ENCODE assay signal across 18 cellular contexts in the genomic region with DNA sequence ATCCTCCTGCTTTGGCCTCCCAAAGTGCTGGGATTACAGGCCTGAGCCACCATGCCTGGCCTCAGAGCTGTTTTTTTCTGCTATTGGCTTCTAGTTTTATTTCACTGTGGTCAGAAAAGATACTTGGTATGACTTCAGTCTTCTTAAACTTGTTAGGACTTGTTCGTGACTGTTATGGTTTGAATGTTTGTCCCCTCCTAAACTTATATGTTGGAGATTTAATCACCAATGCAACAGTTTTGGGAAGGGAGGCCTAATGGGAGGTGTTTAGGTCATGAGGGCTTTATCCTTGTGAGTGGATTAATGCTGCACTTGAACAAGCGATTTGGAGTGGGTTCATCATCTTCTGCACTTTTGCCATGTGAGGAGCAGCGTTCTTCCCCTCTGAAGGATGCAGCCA. TPM values are rescaled to one million over a fixed set of nuclear protein-coding genes. Genes with fewer than 3 reads are reported as not detected.
DNase-seq lines count a peak whose midpoint lies in the region; ATAC-seq, FAIRE-seq and TF ChIP-seq lines count a peak whose summit lies in the region.
"Had no signal": no experiment of that assay in that cellular context is flagged by ENCODE, and none has a peak within 500 bp of the region (broad histone marks: within the 10 kb centered on the region; RNA-seq: fewer than 3 reads in every experiment).

No MANE protein-coding gene starts in this region.

- ATAC-seq in K562 (no peak), GM19351 (IDR thresholded peaks at IDR 0.05; ENCODE audit: unreplicated experiment) (no peak), GM18498 (IDR thresholded peaks at IDR 0.05; ENCODE audit: unreplicated experiment) (no peak)
- ATAC-seq: HCT116 had no signal

- H3K4me1 ChIP-seq in breast epithelium: no peaks in the 10 kb centered on the region
- no peaks in the 10 kb centered on the region for H3K4me1 ChIP-seq in K562 (replicated peaks in 1 of 2; ENCODE audit: control insufficient read depth in 2 of 2, insufficient read depth in 2 of 2, low read length in 2 of 2)
- H3K4me1 ChIP-seq: Caco-2 had no signal

- no peak overlapping the region for H3K4me2 ChIP-seq in K562 (ENCODE audit: insufficient read depth, low read length)
- H3K4me2 ChIP-seq: BLaER1 had no signal

- TF ChIP-seq POLR2A in breast epithelium (IDR thresholded peaks at IDR 0.05) (no peak), K562 (conservative IDR thresholded peaks at IDR 0.05) (no peak)

- H3K4me1 Mint-ChIP-seq in MCF 10A (ENCODE audit: insufficient read depth, unreplicated experiment): peaks cover 15% of the 10 kb centered on the region
- H3K4me1 Mint-ChIP-seq: CD8-positive, alpha-beta memory T cell had no signal

- H3K27me3 ChIP-seq in breast epithelium (no peaks in the 10 kb centered on the region), K562 (ENCODE audit: control insufficient read depth in 2 of 2, insufficient read depth in 2 of 2, low read length in 2 of 2) (peaks cover 14% of the 10 kb centered on the region in 2 experiments; a peak in 3 of 5 replicates)
- H3K27me3 ChIP-seq: BLaER1 had no signal

- POLR2A ChIA-PET in MCF 10A (lab: Yijun Ruan, JAX): interaction anchor here (0.6 to 0.9 kb wide), 3 partner anchors 23 to 739 kb away, joined by 3 to 4 read pairs (median 4); no protein-coding TSS in a partner anchor
- POLR2A ChIA-PET in K562 (lab: Yijun Ruan, JAX): no interaction called here

- H2AFZ ChIP-seq in K562 (ENCODE audit: low read depth, low read length): no peak overlapping the region

- no peaks in the 10 kb centered on the region for H3K36me3 Mint-ChIP-seq in MCF 10A (ENCODE audit: insufficient read depth, unreplicated experiment)

- peak overlapping the region; percentile 10 for H3K4me3 Mint-ChIP-seq in MCF 10A (ENCODE audit: unreplicated experiment)
- H3K4me3 Mint-ChIP-seq: CD8-positive, alpha-beta memory T cell had no signal

- H3K4me3 ChIP-seq in breast epithelium: no peak overlapping the region
- H3K4me3 ChIP-seq in K562: no peak overlapping the region
- H3K4me3 ChIP-seq: BLaER1 had no signal

- CTCF ChIA-PET in MCF 10A (lab: Yijun Ruan, JAX) (interaction anchor here (0.9 kb wide), 1 partner anchor 31 kb away, joined by 3 read pairs; no protein-coding TSS in a partner anchor), K562 (lab: Yijun Ruan, JAX; ENCODE audit: low intra/inter-chr PET ratio) (no interaction called here)

- TF ChIP-seq CTCF in MCF 10A (IDR thresholded peaks at IDR 0.05; ENCODE audit: unreplicated experiment) (no peak), breast epithelium (IDR thresholded peaks at IDR 0.05) (no peak), K562 (IDR thresholded peaks at IDR 0.05 in 2 of 3, conservative IDR thresholded peaks at IDR 0.05 in 1 of 3; ENCODE audit: insufficient read depth in 2 of 3, low read depth in 1 of 3, low read length in 3 of 3) (no peak)

- no peaks in the 10 kb centered on the region for H3K36me3 ChIP-seq in breast epithelium
- H3K36me3 ChIP-seq in K562 (ENCODE audit: control insufficient read depth, insufficient read depth, low read length): no peaks in the 10 kb centered on the region
- H3K36me3 ChIP-seq: BLaER1 had no signal

- in situ Hi-C loops in K562 (cut with MboI): no loop called here

- H3K79me2 ChIP-seq in K562 (ENCODE audit: control insufficient read depth, insufficient read depth, low read length): no peaks in the 10 kb centered on the region

- H4K20me1 ChIP-seq in K562 (replicated peaks; ENCODE audit: control insufficient read depth, insufficient read depth, low read length): no peaks in the 10 kb centered on the region
- H4K20me1 ChIP-seq: BLaER1 had no signal

- intact Hi-C loops in MCF 10A (cut with micrococcal nuclease) (no loop called here), breast epithelium (cut with DNase I; ENCODE audit: low total_unique reads) (no loop called here), K562 (cut with micrococcal nuclease) (no loop called here)

- DNase-seq in MCF 10A (ENCODE audit: unreplicated experiment) (no peak), breast epithelium (ENCODE audit: low spot score in 2 of 2) (no peak), K562 (ENCODE audit: extremely low read depth in 1 of 4, low spot score in 3 of 4) (no peak), epithelial cell of prostate (ENCODE audit: low read depth, low spot score) (peak; percentile 10), UCSD-AML1 (lab: John Stamatoyannopoulos, UW; ENCODE audit: unreplicated experiment) (no peak), NCI-H2107 (lab: John Stamatoyannopoulos, UW) (no peak)
- DNase-seq: AML-193; Caco-2; CD8-positive, alpha-beta memory T cell; DND-41; GDM1 had no signal

- no peaks in the 10 kb centered on the region for H3K9me1 ChIP-seq in K562 (ENCODE audit: control insufficient read depth, insufficient read depth, low read length)

- TF ChIP-seq EP300 in K562 (IDR thresholded peaks at IDR 0.05; ENCODE audit: low read length): no peak

- no peak for TF ChIP-seq RAD21 in K562 (CRISPR knock-in tag; conservative IDR thresholded peaks at IDR 0.05 in 1 of 2, IDR thresholded peaks at IDR 0.05 in 1 of 2)

- H3K9me3 ChIP-seq in breast epithelium: peaks cover 0 to 8% of the 10 kb centered on the region in 2 donors
- H3K9me3 ChIP-seq in K562 (replicated peaks; ENCODE audit: control insufficient read depth, insufficient read depth, low read depth, low read length): no peaks in the 10 kb centered on the region
- H3K9me3 ChIP-seq: Caco-2 had no signal

- no peak overlapping the region for H3K27ac ChIP-seq in breast epithelium
- H3K27ac ChIP-seq in K562 (ENCODE audit: extremely low read depth, low read depth, low read length): no peak overlapping the region
- H3K27ac ChIP-seq in epithelial cell of prostate: peak overlapping the region; percentile 18
- H3K27ac ChIP-seq: 22Rv1, BLaER1 had no signal

- H3K9ac ChIP-seq in K562 (ENCODE audit: insufficient read depth in 1 of 2, low read depth in 2 of 2, low read length in 2 of 2): no peak overlapping the region
- H3K9ac ChIP-seq: BLaER1 had no signal

- peak overlapping the region; percentile 79 for H3K27ac Mint-ChIP-seq in MCF 10A (ENCODE audit: low read depth, unreplicated experiment)

- 2% methylated on average over 3 of the region's 3 CpGs for WGBS in K562 (ENCODE audit: insufficient coverage, low coverage, missing lambda C conversion rate)

- H3K9me3 Mint-ChIP-seq in MCF 10A (ENCODE audit: unreplicated experiment): no peaks in the 10 kb centered on the region

- no TSS peak for BruUV-seq in MCF 10A (replicated peaks; lab: Mats Ljungman, UMichigan)
- BruUV-seq in K562 (replicated peaks; lab: Mats Ljungman, UMichigan): no TSS peak

- peak; percentile 46 for FAIRE-seq in K562 (lab: Jason Lieb, UNC)
- FAIRE-seq: GM12891, H54 had no signal

- H3K27me3 Mint-ChIP-seq in MCF 10A (ENCODE audit: insufficient read depth, unreplicated experiment): no peaks in the 10 kb centered on the region

RNA-seq across cellular contexts. Expression of a gene that starts 24.5 kb away (rescaled TPM):
- total RNA-seq in MCF 10A (2022) (224 and 239 TPM in 2 replicates), breast epithelium (100 to 1,000 TPM; 214 to 314 (median 218) TPM), K562 (2014; rRNA removed) (419 and 452 TPM in 2 replicates), K562 (2014; rRNA removed; fragmentation: Illumina TruSeq; extraction: Trizol) (633 and 657 TPM in 2 replicates), K562 (2015; rRNA removed; fragmentation: Illumina TruSeq; extraction: Trizol) (603 and 618 TPM in 2 replicates), K562 (2021) (502 and 508 TPM in 2 replicates)
- 34.1 and 47.2 TPM in 2 replicates for total RNA-seq in K562 (2011; cell fraction: chromatin; rRNA removed; ENCODE audit: low replicate concordance)
- total RNA-seq in K562 (2011; cell fraction: nucleolus; rRNA removed): 65.2 and 66.5 TPM in 2 replicates
- 81.2 and 82.4 TPM in 2 replicates for total RNA-seq in K562 (2011; cell fraction: nucleoplasm; rRNA removed)
- polyA plus RNA-seq in K562 (2011; rRNA removed) (514 and 783 TPM in 2 replicates), K562 (2014; fragmentation: Illumina TruSeq; extraction: Trizol) (577 and 611 TPM in 2 replicates), K562 (2014; fragmentation: Nextera tagmentation; extraction: Ambion mirVana) (1,000 to 10,000 TPM; 1,386 to 1,409 TPM), K562 (2014; rRNA removed) (613 and 642 TPM in 2 replicates)
- polyA plus RNA-seq in K562 (2011; cell fraction: cytosol; rRNA removed): 344 and 485 TPM in 2 replicates
- polyA plus RNA-seq in K562 (2011; cell fraction: nucleus; rRNA removed): 104 and 172 TPM in 2 replicates
- 288 and 652 TPM in 2 replicates for polyA plus RNA-seq in K562 (2012)
- polyA minus RNA-seq in K562 (2011; rRNA and poly(A)+ RNA removed): 483 and 698 TPM in 2 replicates
- polyA minus RNA-seq in K562 (2011; cell fraction: cytosol; rRNA and poly(A)+ RNA removed): 436 and 452 TPM in 2 replicates
- polyA minus RNA-seq in K562 (2011; cell fraction: nucleus; rRNA and poly(A)+ RNA removed): 37.4 and 67.0 TPM in 2 replicates
